9 cellular contexts compared by ENCODE assay signal in genomic region chrX:23554304-23554703, GRCh38.
A peak's percentile ranks its signal among the peaks of the same experiment; 100 is the strongest.
DNase-seq lines count a peak whose midpoint lies in the region; ATAC-seq, FAIRE-seq and TF ChIP-seq lines count a peak whose summit lies in the region.
"Had no signal": no experiment of that assay in that cellular context is flagged by ENCODE, and none has a peak within 500 bp of the region (broad histone marks: within the 10 kb centered on the region; RNA-seq: fewer than 3 reads in every experiment).

No MANE protein-coding gene starts in this region.

- DNase-seq in GM10266 (ENCODE audit: extremely low spot score) (peak; percentile 2), NB4 (ENCODE audit: low read depth) (peak; percentile 46), kidney (no peak), GDM1 (lab: John Stamatoyannopoulos, UW) (no peak), H54 (ENCODE audit: insufficient read length, low spot score) (no peak)
- DNase-seq: activated B cell treated with CpG ODN at 0.5 μM for 24 hours had no signal

- H3K9me3 ChIP-seq in kidney (ENCODE audit: control insufficient read depth in 1 of 2, low read length in 2 of 2) = no peaks in the 10 kb centered on the region

- intact Hi-C loops in kidney (cut with DNase I) = no loop called here

- no peak overlapping the region for H3K27ac ChIP-seq in VCaP
- H3K27ac ChIP-seq in kidney (ENCODE audit: low read depth in 2 of 2, low read length in 2 of 2) = no peak overlapping the region
- H3K27ac ChIP-seq: skin epidermis had no signal

- peak; percentile 92 for FAIRE-seq in kidney (lab: Jason Lieb, UNC)
- no peak for FAIRE-seq in H54 (lab: Jason Lieb, UNC)

- TF ChIP-seq CTCF in GM10266 (IDR thresholded peaks at IDR 0.05; ENCODE audit: control insufficient read depth, insufficient read depth, low read depth, missing control alignments) (no peak), NB4 (IDR thresholded peaks at IDR 0.05; ENCODE audit: low read depth, low read length) (peak; percentile 41), VCaP (conservative IDR thresholded peaks at IDR 0.05) (peak; percentile 69), kidney (IDR thresholded peaks at IDR 0.05; ENCODE audit: borderline replicate concordance, extremely low read depth, insufficient read depth) (peak; percentile 22)

- H3K4me3 ChIP-seq in NB4 (ENCODE audit: low read depth, low read length) = no peak overlapping the region
- H3K4me3 ChIP-seq in kidney (ENCODE audit: low read length in 2 of 2) = no peak overlapping the region
- H3K4me3 ChIP-seq: skin epidermis had no signal

- no peaks in the 10 kb centered on the region for H3K4me1 ChIP-seq in kidney (ENCODE audit: control insufficient read depth in 1 of 2, insufficient read depth in 1 of 2, low read depth in 1 of 2, low read length in 2 of 2)

- no peaks in the 10 kb centered on the region for H3K36me3 ChIP-seq in kidney (ENCODE audit: control insufficient read depth in 1 of 2, insufficient read depth in 2 of 2, low read length in 2 of 2)

- H3K9ac ChIP-seq in kidney (ENCODE audit: low read length in 2 of 2) = no peak overlapping the region

- TF ChIP-seq POLR2A in NB4 (IDR thresholded peaks at IDR 0.05; ENCODE audit: extremely low read depth, insufficient read length) (no peak), H54 (IDR thresholded peaks at IDR 0.05; ENCODE audit: low read depth, low read length) (no peak)

- no peak for ATAC-seq in HG03571 (IDR thresholded peaks at IDR 0.05; ENCODE audit: unreplicated experiment)

Comparison
In these comparisons a context has a peak if more than half of its experiments do, and no peak if none do; other contexts are left out.
1. DNase-seq: peak in GM10266 (single experiment) and NB4 (single experiment); none in kidney (single experiment), GDM1 (single experiment) and H54 (single experiment).